8 cellular contexts compared by ENCODE assay signal in genomic region chr19:44955500-44956439, GRCh38. TPM values are rescaled to one million over a fixed set of nuclear protein-coding genes. Genes with fewer than 3 reads are reported as not detected.
DNase-seq lines count a peak whose midpoint lies in the region; ATAC-seq and TF ChIP-seq lines count a peak whose summit lies in the region.

No MANE protein-coding gene starts in this region.

- intact Hi-C loops in A673 (cut with micrococcal nuclease; ENCODE audit: unreplicated experiment): loop anchor here (10.0 kb wide), 1 partner anchor 271 kb away; no protein-coding TSS in a partner anchor

- peak; percentile 20 for ATAC-seq in GM21390 (IDR thresholded peaks at IDR 0.05; ENCODE audit: unreplicated experiment)

- DNase-seq in A673 (ENCODE audit: low spot score): no peak
- DNase-seq in NB4 (ENCODE audit: low read depth): no peak
- DNase-seq in coronary artery (ENCODE audit: low spot score): no peak
- DNase-seq in NK-92 (lab: John Stamatoyannopoulos, UW; ENCODE audit: unreplicated experiment): no peak
- no peak for DNase-seq in activated gamma-delta T cell treated with Interleukin-2 at 50 U/mL for 16 hours
- no peak for DNase-seq in T-helper 9 cell

- peak overlapping the region; percentile 90 for H3K27ac ChIP-seq in A673 (ENCODE audit: low read depth, low read length, poor library complexity, severe bottlenecking)
- peak overlapping the region; percentile 90 to 92 for H3K27ac ChIP-seq in coronary artery

- H3K36me3 ChIP-seq in A673 (ENCODE audit: insufficient read depth, low read length, poor library complexity, severe bottlenecking): no peaks in the 10 kb centered on the region

- POLR2A ChIA-PET in A673 (lab: Charles Lee; ENCODE audit: low non-redundant PET): interaction anchor here (0.6 kb wide), 1 partner anchor 533 kb away, joined by 3 read pairs; no protein-coding TSS in a partner anchor

- TF ChIP-seq POLR2A in NB4 (IDR thresholded peaks at IDR 0.05; ENCODE audit: extremely low read depth, insufficient read length): no peak

- H3K4me3 ChIP-seq in A673 (ENCODE audit: low read depth, low read length, poor library complexity, severe bottlenecking): peak overlapping the region; percentile 99
- peak overlapping the region; percentile 87 for H3K4me3 ChIP-seq in NB4 (ENCODE audit: low read depth, low read length)
- peak overlapping the region; percentile 83 for H3K4me3 ChIP-seq in coronary artery
- H3K4me3 ChIP-seq in mononuclear cell (ENCODE audit: low read length): peak overlapping the region; percentile 98

- CTCF ChIA-PET in A673 (lab: Charles Lee): no interaction called here

- no peaks in the 10 kb centered on the region for H3K27me3 ChIP-seq in A673 (replicated peaks; ENCODE audit: insufficient read depth, low read depth, low read length, poor library complexity)
- no peaks in the 10 kb centered on the region for H3K27me3 ChIP-seq in mononuclear cell (ENCODE audit: insufficient read depth, low read length)

- TSS peak; percentile 38 for BruUV-seq in A673 (replicated peaks; lab: Mats Ljungman, UMichigan)

- peaks cover 15% of the 10 kb centered on the region for H3K4me1 ChIP-seq in A673 (ENCODE audit: insufficient read depth, low read length, poor library complexity, severe bottlenecking)
- H3K4me1 ChIP-seq in mononuclear cell (ENCODE audit: insufficient read depth, low read length): peaks cover 56% of the 10 kb centered on the region

- H3K9me3 ChIP-seq in A673 (ENCODE audit: low read depth, low read length, poor library complexity, severe bottlenecking) (no peaks in the 10 kb centered on the region), mononuclear cell (ENCODE audit: low read depth, low read length) (no peaks in the 10 kb centered on the region)

- TF ChIP-seq CTCF in A673 (conservative IDR thresholded peaks at IDR 0.05; ENCODE audit: low read depth, low read length): no peak
- TF ChIP-seq CTCF in NB4 (IDR thresholded peaks at IDR 0.05; ENCODE audit: low read depth, low read length): no peak
- no peak for TF ChIP-seq CTCF in coronary artery (IDR thresholded peaks at IDR 0.05)

RNA-seq across cellular contexts. Expression of gene CLPTM1, which starts 0.6 kb away (rescaled TPM):
- total RNA-seq in A673 (2021) (135 and 138 TPM in 2 replicates), mononuclear cell (29.1 TPM)

RNA-seq across cellular contexts. Expression of gene APOC2, which starts 9.9 kb away (rescaled TPM):
- total RNA-seq in A673 (2021) (not detected in 2 replicates), mononuclear cell (not detected)

RNA-seq across cellular contexts. Expression of gene APOC4, which starts 13.7 kb away (rescaled TPM):
- total RNA-seq in A673 (2021) (not detected in 2 replicates), mononuclear cell (not detected)

RNA-seq across cellular contexts. Expression of gene APOC1, which starts 41.4 kb away (rescaled TPM):
- total RNA-seq in A673 (2021) (2.3 and 5.5 TPM in 2 replicates), mononuclear cell (not detected)

RNA-seq across cellular contexts. Expression of gene RELB, which starts 45.5 kb away (rescaled TPM):
- total RNA-seq in A673 (2021) (11.9 and 13.1 TPM in 2 replicates), mononuclear cell (42.9 TPM)
